In genomic region chr5:157560560-157560959, GRCh38 we compare ENCODE assay signal across 21 cellular contexts. TPM values are rescaled to one million over a fixed set of nuclear protein-coding genes. Genes with fewer than 3 reads are reported as not detected.
DNase-seq lines count a peak whose midpoint lies in the region; ATAC-seq and TF ChIP-seq lines count a peak whose summit lies in the region.
"Had no signal": no experiment of that assay in that cellular context is flagged by ENCODE, and none has a peak within 500 bp of the region (broad histone marks: within the 10 kb centered on the region; RNA-seq: fewer than 3 reads in every experiment).

No MANE protein-coding gene starts in this region.

- H3K4me3 Mint-ChIP-seq in activated B cell treated with CpG ODN at 0.5 μM for 24 hours (no peak overlapping the region), immature natural killer cell (no peak overlapping the region)
- H3K4me3 Mint-ChIP-seq: activated CD8-positive, alpha-beta T cell treated with anti-CD3 and anti-CD28 coated beads, Interleukin-2, amount 10 ng/mL, durations not matched to agents 7 days and 5 days; stimulated activated naive B cell treated with anti-CD40 and anti-IgM and Interleukin-4, amounts not matched to agents 10 μg/mL and 1 μg/mL and 100 μg/mL, for 72 hours had no signal

- H3K36me3 ChIP-seq in SK-N-SH (replicated peaks in 1 of 2; ENCODE audit: control insufficient read depth in 1 of 2, insufficient read depth in 2 of 2, low read length in 1 of 2) (peaks cover 9 to 50% of the 10 kb centered on the region in 2 experiments), skeletal muscle tissue (ENCODE audit: control insufficient read depth in 3 of 3, insufficient read depth in 3 of 3, low read length in 3 of 3) (no peaks in the 10 kb centered on the region)
- H3K36me3 ChIP-seq: HAP-1 had no signal

- no peak overlapping the region for H2AFZ ChIP-seq in SK-N-SH (ENCODE audit: low read depth)

- H3K27me3 Mint-ChIP-seq in activated B cell treated with CpG ODN at 0.5 μM for 24 hours (no peaks in the 10 kb centered on the region), immature natural killer cell (ENCODE audit: low read depth in 3 of 3) (peaks cover 0 to 6% (median 2%) of the 10 kb centered on the region in 3 donors)
- H3K27me3 Mint-ChIP-seq: stimulated activated naive B cell treated with anti-CD40 and anti-IgM and Interleukin-4, amounts not matched to agents 10 μg/mL and 1 μg/mL and 100 μg/mL, for 72 hours had no signal

- CTCF ChIA-PET in SK-N-SH (lab: Yijun Ruan, JAX) (no interaction called here), activated B cell treated with CpG ODN at 0.5 μM for 24 hours (lab: Charles Lee) (interaction anchor here (0.9 to 1.0 kb wide), 2 partner anchors 11 to 183 kb away, joined by 3 read pairs; partner anchors contain the start of gene LSM11)

- intact Hi-C loops in activated B cell treated with CpG ODN at 0.5 μM for 24 hours (cut with micrococcal nuclease) = no loop called here

- H3F3A ChIP-seq in SK-N-SH (replicated peaks; ENCODE audit: insufficient read depth) = peaks cover 76% of the 10 kb centered on the region

- H3K9ac ChIP-seq in SK-N-SH (no peak overlapping the region), skeletal muscle tissue (ENCODE audit: low read depth in 1 of 3, low read length in 3 of 3) (peak overlapping the region in 1 of 3 donors; percentile 47)
- H3K9ac ChIP-seq: BLaER1, KMS-11 had no signal

- peaks cover 94% of the 10 kb centered on the region for H3K4me1 Mint-ChIP-seq in activated B cell treated with CpG ODN at 0.5 μM for 24 hours
- H3K4me1 Mint-ChIP-seq in immature natural killer cell = no peaks in the 10 kb centered on the region

- H3K27ac ChIP-seq in SK-N-SH (ENCODE audit: low read depth in 2 of 2, low read length in 1 of 2) = peak overlapping the region in 1 of 2 experiments; percentile 92; a peak in 2 of 4 replicates
- H3K27ac ChIP-seq in skeletal muscle tissue (ENCODE audit: low read depth, low read length) = peak overlapping the region; percentile 26
- H3K27ac ChIP-seq: 22Rv1, BLaER1, foreskin keratinocyte, KMS-11 had no signal

- no peak for DNase-seq in SK-N-SH
- no peak for DNase-seq in activated B cell treated with CpG ODN at 0.5 μM for 24 hours
- peak; percentile 15 for DNase-seq in fibroblast of gingiva (ENCODE audit: low read depth)
- DNase-seq in immature natural killer cell = no peak
- DNase-seq: activated CD8-positive, alpha-beta T cell treated with anti-CD3 and anti-CD28 coated beads, Interleukin-2, amount 10 ng/mL, durations not matched to agents 7 days and 5 days; central memory CD4-positive, alpha-beta T cell; DMS153; effector CD8-positive, alpha-beta T cell; foreskin keratinocyte; NCI-H1092; PC-3; stimulated activated CD4-positive, alpha-beta T cell treated with anti-CD3 and anti-CD28 coated beads, Interleukin-12 subunit alpha, Interleukin-12 subunit beta, amount 100 ng/mL, for 4 hours; stimulated activated naive B cell treated with anti-CD40 and anti-IgM and Interleukin-4, amounts not matched to agents 10 μg/mL and 1 μg/mL and 100 μg/mL, for 72 hours had no signal

- no peaks in the 10 kb centered on the region for H3K9me3 ChIP-seq in SK-N-SH
- no peaks in the 10 kb centered on the region for H3K9me3 ChIP-seq in skeletal muscle tissue (ENCODE audit: control insufficient read depth in 3 of 3, low read length in 3 of 3)
- H3K9me3 ChIP-seq: BLaER1, HAP-1 had no signal

- H3K9me2 ChIP-seq in SK-N-SH = no peaks in the 10 kb centered on the region

- H3K4me3 ChIP-seq in SK-N-SH (ENCODE audit: low read depth in 2 of 2, low read length in 1 of 2) (no peak overlapping the region), skeletal muscle tissue (ENCODE audit: low read length in 3 of 3) (peak overlapping the region in 2 of 3 donors; percentile 36 to 44)
- H3K4me3 ChIP-seq: BLaER1, HAP-1 had no signal

- TF ChIP-seq EP300 in SK-N-SH (IDR thresholded peaks at IDR 0.05; ENCODE audit: borderline replicate concordance in 1 of 2, low read depth in 1 of 2, low read length in 1 of 2) = no peak

- peaks cover 90% of the 10 kb centered on the region for H3K79me2 ChIP-seq in SK-N-SH (ENCODE audit: insufficient read depth)

- no peak for ATAC-seq in SK-N-SH treated with all-trans-retinoic acid at 6 μM for 48 hours
- no peak for ATAC-seq in activated B cell treated with CpG ODN at 0.5 μM for 24 hours (ENCODE audit: low read depth)
- no peak for ATAC-seq in GM18502 (IDR thresholded peaks at IDR 0.05; ENCODE audit: poor library complexity, unreplicated experiment)
- ATAC-seq in GM19463 (IDR thresholded peaks at IDR 0.05; ENCODE audit: unreplicated experiment) = no peak
- ATAC-seq: activated CD8-positive, alpha-beta T cell treated with anti-CD3 and anti-CD28 coated beads, Interleukin-2, amount 10 ng/mL, durations not matched to agents 7 days and 5 days; foreskin keratinocyte; PC-3 had no signal

- H3K27ac Mint-ChIP-seq in activated B cell treated with CpG ODN at 0.5 μM for 24 hours (peak overlapping the region; percentile 71), immature natural killer cell (no peak overlapping the region)
- H3K27ac Mint-ChIP-seq: activated CD8-positive, alpha-beta T cell treated with anti-CD3 and anti-CD28 coated beads, Interleukin-2, amount 10 ng/mL, durations not matched to agents 7 days and 5 days had no signal

- POLR2A ChIA-PET in SK-N-SH (lab: Yijun Ruan, JAX) (no interaction called here), activated B cell treated with CpG ODN at 0.5 μM for 24 hours (lab: Charles Lee) (interaction anchor here (0.7 to 2.7 kb wide), 8 partner anchors 10 to 89 kb away, joined by 3 to 20 read pairs (median 6); no protein-coding TSS in a partner anchor)

- TF ChIP-seq RAD21 in SK-N-SH (IDR thresholded peaks at IDR 0.05; ENCODE audit: low read length) = no peak

- 0 out of 2 replicates have a peak overlapping the region, but pooled peaks have one; percentile 41 for H3K4me2 ChIP-seq in SK-N-SH
- H3K4me2 ChIP-seq: BLaER1, KMS-11 had no signal

- H3K27me3 ChIP-seq in SK-N-SH (ENCODE audit: insufficient read depth) = no peaks in the 10 kb centered on the region
- no peaks in the 10 kb centered on the region for H3K27me3 ChIP-seq in skeletal muscle tissue (ENCODE audit: control insufficient read depth in 3 of 3, insufficient read depth in 3 of 3, low read length in 3 of 3)
- H3K27me3 ChIP-seq: BLaER1, foreskin keratinocyte had no signal

- TF ChIP-seq CTCF in SK-N-SH (IDR thresholded peaks at IDR 0.05) (no peak), activated B cell treated with CpG ODN at 0.5 μM for 24 hours (IDR thresholded peaks at IDR 0.05) (no peak)

- H3K9me3 Mint-ChIP-seq in activated B cell treated with CpG ODN at 0.5 μM for 24 hours (no peaks in the 10 kb centered on the region), immature natural killer cell (no peaks in the 10 kb centered on the region)
- H3K9me3 Mint-ChIP-seq: stimulated activated naive B cell treated with anti-CD40 and anti-IgM and Interleukin-4, amounts not matched to agents 10 μg/mL and 1 μg/mL and 100 μg/mL, for 72 hours had no signal

- WGBS in SK-N-SH (ENCODE audit: low lambda C conversion rate) = 81% methylated on average over 1 of the region's 1 CpG

- H3K36me3 Mint-ChIP-seq in activated B cell treated with CpG ODN at 0.5 μM for 24 hours (ENCODE audit: low read depth) = peaks cover 93% of the 10 kb centered on the region
- no peaks in the 10 kb centered on the region for H3K36me3 Mint-ChIP-seq in immature natural killer cell

- peaks cover 17 to 71% of the 10 kb centered on the region in 2 experiments for H3K4me1 ChIP-seq in SK-N-SH (ENCODE audit: control insufficient read depth in 1 of 2, insufficient read depth in 2 of 2, low read depth in 1 of 2, low read length in 1 of 2)
- H3K4me1 ChIP-seq in skeletal muscle tissue (ENCODE audit: control insufficient read depth in 3 of 3, insufficient read depth in 3 of 3, low read length in 3 of 3) = peaks cover 54 to 67% (median 66%) of the 10 kb centered on the region in 3 donors
- H3K4me1 ChIP-seq: HAP-1 had no signal

- H4K20me1 ChIP-seq in SK-N-SH (ENCODE audit: insufficient read depth) = peaks cover 22% of the 10 kb centered on the region
- H4K20me1 ChIP-seq: BLaER1 had no signal

TF ChIP-seq in SK-N-SH, 30 proteins besides CTCF, POLR2A, EP300 and RAD21 (continues in another document):
- TF ChIP-seq USF2 (IDR thresholded peaks at IDR 0.05; ENCODE audit: borderline replicate concordance, low read depth, low read length) = no peak
- TF ChIP-seq TEAD4 (IDR thresholded peaks at IDR 0.05; ENCODE audit: borderline replicate concordance, insufficient read depth) = no peak
- TF ChIP-seq SMC3 (IDR thresholded peaks at IDR 0.05; ENCODE audit: low read depth, low read length) = no peak
- no peak for TF ChIP-seq NRF1 (IDR thresholded peaks at IDR 0.05; ENCODE audit: low read depth, low read length)

TF ChIP-seq in SK-N-SH treated with all-trans-retinoic acid at 6 μM for 48 hours, 23 proteins besides CTCF, POLR2A, EP300 and RAD21:
- TF ChIP-seq ZFP3 (CRISPR knock-in tag; IDR thresholded peaks at IDR 0.05) (no peak), TCF4 (CRISPR knock-in tag; IDR thresholded peaks at IDR 0.05; ENCODE audit: borderline replicate concordance) (no peak), OSR1 (CRISPR knock-in tag; IDR thresholded peaks at IDR 0.05) (no peak), ESRRG (CRISPR knock-in tag; IDR thresholded peaks at IDR 0.05) (no peak), ZNF70 (CRISPR knock-in tag; IDR thresholded peaks at IDR 0.05) (no peak)

RNA-seq across cellular contexts. Expression of gene ADAM19, which starts 15.0 kb away (rescaled TPM):
- polyA plus RNA-seq in SK-N-SH (2012; rRNA removed) (43.1 and 46.9 TPM in 2 replicates), immature natural killer cell (under 1 TPM in 2 of 3 donors, not detected in 1; 0.03 to 0.10 TPM)
- 33.7 and 41.3 TPM in 2 replicates for polyA plus RNA-seq in SK-N-SH (2012; cell fraction: cytosol; rRNA removed)
- 61.7 and 79.6 TPM in 2 replicates for polyA plus RNA-seq in SK-N-SH (2012; cell fraction: nucleus; rRNA removed)
- total RNA-seq in activated B cell treated with CpG ODN at 0.5 μM for 24 hours (115 and 136 TPM in 2 replicates), skeletal muscle tissue (14.1 TPM)

Comparison
In these comparisons a context has a peak if more than half of its experiments do, and no peak if none do; other contexts are left out.
1. H3K4me3 ChIP-seq: peak in skeletal muscle tissue (2 of 3); none in SK-N-SH (0 of 2).